In genomic region chr3:151875759-151876158, GRCh38 we compare ENCODE assay signal across 1 cellular context.
TF ChIP-seq lines count a peak whose summit lies in the region.

No MANE protein-coding gene starts in this region.

TF ChIP-seq in HepG2, 621 proteins besides CTCF, POLR2A, EP300 and RAD21 (continued from another document):
- TF ChIP-seq POGK (CRISPR knock-in tag; conservative IDR thresholded peaks at IDR 0.05) (no peak), ZNF264 (CRISPR knock-in tag; IDR thresholded peaks at IDR 0.05) (no peak), RXRA (CRISPR knock-in tag; IDR thresholded peaks at IDR 0.05) (no peak), U2AF1 (optimal IDR thresholded peaks at IDR 0.05; ENCODE audit: low read depth, low read length) (no peak), AGO2 (optimal IDR thresholded peaks at IDR 0.05; ENCODE audit: low read depth, low read length) (no peak), ZNF251 (CRISPR knock-in tag; IDR thresholded peaks at IDR 0.05) (no peak), ZNF460 (CRISPR knock-in tag; IDR thresholded peaks at IDR 0.05; ENCODE audit: borderline replicate concordance) (no peak), ZNF282 (IDR thresholded peaks at IDR 0.05; ENCODE audit: partially characterized antibody) (no peak)
